Comparison of ENCODE assay signal across 2 cellular contexts in genomic region chr14:72809063-72809462, GRCh38.
TF ChIP-seq lines count a peak whose summit lies in the region.

No MANE protein-coding gene starts in this region.

TF ChIP-seq in IMR-90, 13 proteins besides CTCF, POLR2A, EP300 and RAD21:
- TF ChIP-seq MAZ (IDR thresholded peaks at IDR 0.05; ENCODE audit: borderline replicate concordance, low read depth, low read length) (no peak), USF2 (IDR thresholded peaks at IDR 0.05; ENCODE audit: low read depth, low read length) (no peak), RCOR1 (IDR thresholded peaks at IDR 0.05; ENCODE audit: insufficient replicate concordance, low read length) (no peak), FOS (IDR thresholded peaks at IDR 0.05; ENCODE audit: low read depth, low read length) (no peak), CHD1 (IDR thresholded peaks at IDR 0.05; ENCODE audit: low read depth, low read length) (no peak), BHLHE40 (IDR thresholded peaks at IDR 0.05; ENCODE audit: low read depth, low read length) (no peak), MAFK (IDR thresholded peaks at IDR 0.05; ENCODE audit: low read depth, low read length) (no peak), SMC3 (IDR thresholded peaks at IDR 0.05; ENCODE audit: low read depth, low read length) (no peak), ELK1 (IDR thresholded peaks at IDR 0.05; ENCODE audit: borderline replicate concordance, low read depth, low read length) (no peak)

TF ChIP-seq in HepG2, 621 proteins besides CTCF, POLR2A, EP300 and RAD21:
- TF ChIP-seq CENPX (CRISPR knock-in tag; IDR thresholded peaks at IDR 0.05) (no peak), ZNF138 (CRISPR knock-in tag; IDR thresholded peaks at IDR 0.05; ENCODE audit: low read depth) (no peak), SATB2 (CRISPR knock-in tag; IDR thresholded peaks at IDR 0.05) (no peak), ZFP41 (CRISPR knock-in tag; IDR thresholded peaks at IDR 0.05; ENCODE audit: borderline replicate concordance) (no peak), ZSCAN12 (CRISPR knock-in tag; IDR thresholded peaks at IDR 0.05) (no peak), DMTF1 (CRISPR knock-in tag; IDR thresholded peaks at IDR 0.05) (no peak), ZNF563 (CRISPR knock-in tag; IDR thresholded peaks at IDR 0.05) (no peak), SAFB2 (CRISPR knock-in tag; IDR thresholded peaks at IDR 0.05; ENCODE audit: borderline replicate concordance, low read depth) (no peak), FOXA3 (CRISPR knock-in tag; IDR thresholded peaks at IDR 0.05) (no peak), NFKB2 (CRISPR knock-in tag; IDR thresholded peaks at IDR 0.05; ENCODE audit: borderline replicate concordance) (no peak), RFX3 (CRISPR knock-in tag; IDR thresholded peaks at IDR 0.05) (no peak), MBD4 (IDR thresholded peaks at IDR 0.05; ENCODE audit: borderline replicate concordance, low read length) (no peak), ARNT (IDR thresholded peaks at IDR 0.05) (no peak), U2AF1 (optimal IDR thresholded peaks at IDR 0.05; ENCODE audit: low read depth, low read length) (no peak)
- TF ChIP-seq, protein P1, sequence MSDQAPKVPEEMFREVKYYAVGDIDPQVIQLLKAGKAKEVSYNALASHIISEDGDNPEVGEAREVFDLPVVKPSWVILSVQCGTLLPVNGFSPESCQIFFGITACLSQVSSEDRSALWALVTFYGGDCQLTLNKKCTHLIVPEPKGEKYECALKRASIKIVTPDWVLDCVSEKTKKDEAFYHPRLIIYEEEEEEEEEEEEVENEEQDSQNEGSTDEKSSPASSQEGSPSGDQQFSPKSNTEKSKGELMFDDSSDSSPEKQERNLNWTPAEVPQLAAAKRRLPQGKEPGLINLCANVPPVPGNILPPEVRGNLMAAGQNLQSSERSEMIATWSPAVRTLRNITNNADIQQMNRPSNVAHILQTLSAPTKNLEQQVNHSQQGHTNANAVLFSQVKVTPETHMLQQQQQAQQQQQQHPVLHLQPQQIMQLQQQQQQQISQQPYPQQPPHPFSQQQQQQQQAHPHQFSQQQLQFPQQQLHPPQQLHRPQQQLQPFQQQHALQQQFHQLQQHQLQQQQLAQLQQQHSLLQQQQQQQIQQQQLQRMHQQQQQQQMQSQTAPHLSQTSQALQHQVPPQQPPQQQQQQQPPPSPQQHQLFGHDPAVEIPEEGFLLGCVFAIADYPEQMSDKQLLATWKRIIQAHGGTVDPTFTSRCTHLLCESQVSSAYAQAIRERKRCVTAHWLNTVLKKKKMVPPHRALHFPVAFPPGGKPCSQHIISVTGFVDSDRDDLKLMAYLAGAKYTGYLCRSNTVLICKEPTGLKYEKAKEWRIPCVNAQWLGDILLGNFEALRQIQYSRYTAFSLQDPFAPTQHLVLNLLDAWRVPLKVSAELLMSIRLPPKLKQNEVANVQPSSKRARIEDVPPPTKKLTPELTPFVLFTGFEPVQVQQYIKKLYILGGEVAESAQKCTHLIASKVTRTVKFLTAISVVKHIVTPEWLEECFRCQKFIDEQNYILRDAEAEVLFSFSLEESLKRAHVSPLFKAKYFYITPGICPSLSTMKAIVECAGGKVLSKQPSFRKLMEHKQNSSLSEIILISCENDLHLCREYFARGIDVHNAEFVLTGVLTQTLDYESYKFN (CRISPR knock-in tag; conservative IDR thresholded peaks at IDR 0.05): no peak
- TF ChIP-seq, protein P2, sequence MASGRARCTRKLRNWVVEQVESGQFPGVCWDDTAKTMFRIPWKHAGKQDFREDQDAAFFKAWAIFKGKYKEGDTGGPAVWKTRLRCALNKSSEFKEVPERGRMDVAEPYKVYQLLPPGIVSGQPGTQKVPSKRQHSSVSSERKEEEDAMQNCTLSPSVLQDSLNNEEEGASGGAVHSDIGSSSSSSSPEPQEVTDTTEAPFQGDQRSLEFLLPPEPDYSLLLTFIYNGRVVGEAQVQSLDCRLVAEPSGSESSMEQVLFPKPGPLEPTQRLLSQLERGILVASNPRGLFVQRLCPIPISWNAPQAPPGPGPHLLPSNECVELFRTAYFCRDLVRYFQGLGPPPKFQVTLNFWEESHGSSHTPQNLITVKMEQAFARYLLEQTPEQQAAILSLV (CRISPR knock-in tag; IDR thresholded peaks at IDR 0.05; ENCODE audit: borderline replicate concordance): no peak
